In genomic region chr1:238710697-238711096, GRCh38 we compare ENCODE assay signal across 19 cellular contexts.
DNase-seq lines count a peak whose midpoint lies in the region; ATAC-seq and TF ChIP-seq lines count a peak whose summit lies in the region.
"Had no signal": no experiment of that assay in that cellular context is flagged by ENCODE, and none has a peak within 500 bp of the region (broad histone marks: within the 10 kb centered on the region; RNA-seq: fewer than 3 reads in every experiment).

No MANE protein-coding gene starts in this region.

- POLR2A ChIA-PET in PC-3 (lab: Charles Lee; ENCODE audit: unreplicated experiment): no interaction called here

- H3K27me3 Mint-ChIP-seq in endodermal cell (ENCODE audit: insufficient read depth): no peaks in the 10 kb centered on the region
- H3K27me3 Mint-ChIP-seq: activated T-helper 17 cell treated with anti-CD3 and anti-CD28 coated beads, Interleukin-2, amount 50 U/mL, for 72 hours had no signal

- no peak for ATAC-seq in PC-3
- ATAC-seq: activated T-helper 17 cell treated with anti-CD3 and anti-CD28 coated beads, Interleukin-2, amount 50 U/mL, for 72 hours; left ventricle myocardium superior had no signal

- 90 to 100% methylated on average over 2 of the region's 2 CpGs for WGBS in endodermal cell (ENCODE audit: insufficient coverage in 1 of 2, insufficient read length in 1 of 2), 2 experiments

- no peaks in the 10 kb centered on the region for H3K4me1 Mint-ChIP-seq in endodermal cell
- H3K4me1 Mint-ChIP-seq: activated T-helper 17 cell treated with anti-CD3 and anti-CD28 coated beads, Interleukin-2, amount 50 U/mL, for 72 hours had no signal

- no peak overlapping the region for H3K9ac ChIP-seq in PC-3 (ENCODE audit: low read length)
- H3K9ac ChIP-seq in endodermal cell (ENCODE audit: extremely low read depth, low read length, poor library complexity, severe bottlenecking): no peak overlapping the region

- no peak overlapping the region for H3K27ac Mint-ChIP-seq in endodermal cell
- H3K27ac Mint-ChIP-seq: activated T-helper 17 cell treated with anti-CD3 and anti-CD28 coated beads, Interleukin-2, amount 50 U/mL, for 72 hours had no signal

- H3K9me3 ChIP-seq in PC-3 (ENCODE audit: low read length) (no peaks in the 10 kb centered on the region), endodermal cell (ENCODE audit: control insufficient read depth, low read length) (no peaks in the 10 kb centered on the region)

- H3K36me3 Mint-ChIP-seq in endodermal cell (ENCODE audit: low read depth): no peaks in the 10 kb centered on the region

- no peaks in the 10 kb centered on the region for H3K9me3 Mint-ChIP-seq in endodermal cell

- H3K4me3 Mint-ChIP-seq in endodermal cell: no peak overlapping the region
- H3K4me3 Mint-ChIP-seq: activated T-helper 17 cell treated with anti-CD3 and anti-CD28 coated beads, Interleukin-2, amount 50 U/mL, for 72 hours had no signal

- H2AFZ ChIP-seq in PC-3 (ENCODE audit: low read length): no peak overlapping the region

- H3K4me1 ChIP-seq in PC-3 (ENCODE audit: insufficient read depth, low read length): no peaks in the 10 kb centered on the region
- no peaks in the 10 kb centered on the region for H3K4me1 ChIP-seq in endodermal cell (ENCODE audit: control insufficient read depth, insufficient read depth, low read length)

- H3K27me3 ChIP-seq in PC-3 (ENCODE audit: low read length) (no peaks in the 10 kb centered on the region), endodermal cell (ENCODE audit: control insufficient read depth, insufficient read depth, low read length, poor library complexity, severe bottlenecking) (no peaks in the 10 kb centered on the region)

- CTCF ChIA-PET in PC-3 (lab: Charles Lee): no interaction called here

- intact Hi-C loops in PC-3 (cut with micrococcal nuclease): no loop called here

- BruUV-seq in PC-3 (replicated peaks; lab: Mats Ljungman, UMichigan): no TSS peak

- no peaks in the 10 kb centered on the region for H3F3A ChIP-seq in PC-3 (ENCODE audit: low read length, unreplicated experiment)

- H4K20me1 ChIP-seq in PC-3 (ENCODE audit: low read length): no peaks in the 10 kb centered on the region

- no peak overlapping the region for H3K4me3 ChIP-seq in PC-3 (ENCODE audit: low read length)
- no peak overlapping the region for H3K4me3 ChIP-seq in endodermal cell (ENCODE audit: low read length)
- H3K4me3 ChIP-seq in retinal pigment epithelial cell (ENCODE audit: low read length): no peak overlapping the region

- H3K9me2 ChIP-seq in PC-3 (replicated peaks; ENCODE audit: low read length): no peaks in the 10 kb centered on the region

- no peak overlapping the region for H3K4me2 ChIP-seq in PC-3 (ENCODE audit: low read length)

- no peak overlapping the region for H3K27ac ChIP-seq in PC-3 (ENCODE audit: low read length)
- H3K27ac ChIP-seq in endodermal cell (ENCODE audit: low read depth, low read length): no peak overlapping the region

- peak; percentile 8 for DNase-seq in SIG-M5 treated with dmso at 0.1 percent for 504 hours (lab: John Stamatoyannopoulos, UW; ENCODE audit: unreplicated experiment)
- DNase-seq in SIG-M5 (lab: John Stamatoyannopoulos, UW): no peak
- DNase-seq in PC-3: peak; percentile 20
- DNase-seq in endodermal cell: peak; percentile 51
- no peak for DNase-seq in retinal pigment epithelial cell (ENCODE audit: low read depth)
- no peak for DNase-seq in cortex of kidney (lab: John Stamatoyannopoulos, UW)
- DNase-seq in NCI-H1694 (lab: John Stamatoyannopoulos, UW): no peak
- no peak for DNase-seq in activated CD4-positive, CD25-positive, alpha-beta regulatory T cell treated with anti-CD3 and anti-CD28 coated beads, Interleukin-2, amount 50 U/mL, for 72 hours
- DNase-seq: ACHN; activated CD4-positive, CD25-positive, alpha-beta regulatory T cell; cerebellar nuclear complex; foreskin melanocyte; left ventricle myocardium superior; NCI-H1105; NCI-H2171 treated with DMSO at 0.1 percent for 48 hours; stimulated activated CD4-positive, alpha-beta T cell treated with anti-CD3 and anti-CD28 coated beads, Interleukin-2, amount 100 ng/mL, for 48 hours; substantia nigra; T-helper 1 cell had no signal

- TF ChIP-seq CTCF in PC-3 (conservative IDR thresholded peaks at IDR 0.05; ENCODE audit: low read depth, low read length): peak; percentile 43; the same call in 1 of the 2 replicates
- peak; percentile 79 for TF ChIP-seq CTCF in endodermal cell (conservative IDR thresholded peaks at IDR 0.05)
- peak; percentile 30 for TF ChIP-seq CTCF in retinal pigment epithelial cell (conservative IDR thresholded peaks at IDR 0.05; ENCODE audit: low read depth, low read length)

- H3K36me3 ChIP-seq in PC-3 (ENCODE audit: low read depth, low read length) (no peaks in the 10 kb centered on the region), endodermal cell (ENCODE audit: control insufficient read depth, insufficient read depth, low read length) (no peaks in the 10 kb centered on the region)

- no peaks in the 10 kb centered on the region for H3K79me2 ChIP-seq in PC-3 (ENCODE audit: low read length)

Comparison
In these comparisons a context has a peak if more than half of its experiments do, and no peak if none do; other contexts are left out.
1. DNase-seq: peak in SIG-M5 treated with dmso at 0.1 percent for 504 hours (single experiment), PC-3 (single experiment) and endodermal cell (single experiment); none in SIG-M5 (single experiment), retinal pigment epithelial cell (single experiment), cortex of kidney (single experiment), NCI-H1694 (single experiment) and activated CD4-positive, CD25-positive, alpha-beta regulatory T cell treated with anti-CD3 and anti-CD28 coated beads, Interleukin-2, amount 50 U/mL, for 72 hours (single experiment).
2. Peak in every context shown above with its lines, with median percentiles within 50 percentile points of each other: CTCF ChIP-seq.